12 cellular contexts compared by ENCODE assay signal in genomic region chr22:38192475-38192863, GRCh38.
"Had no signal": no experiment of that assay in that cellular context is flagged by ENCODE, and none has a peak within 500 bp of the region (broad histone marks: within the 10 kb centered on the region; RNA-seq: fewer than 3 reads in every experiment).

No MANE protein-coding gene starts in this region.

- H3K27ac Mint-ChIP-seq: activated naive CD4-positive, alpha-beta T cell treated with anti-CD3 and anti-CD28 coated beads for 36 hours; activated naive CD8-positive, alpha-beta T cell treated with anti-CD3 and anti-CD28 coated beads, Interleukin-2, amount 50 U/mL, for 24 hours; activated T-helper 2 cell treated with anti-CD3 and anti-CD28 coated beads, Interferon-gamma antibody, Interleukin-2, Interleukin-4, amounts not matched to agents 10 μg/mL and 5 μg/mL and 100 μg/mL, durations not matched to agents 14 hours and 24 hours and 36 hours; T-cell had no signal

- DNase-seq: activated CD4-positive, alpha-beta T cell treated with anti-CD3 and anti-CD28 coated beads for 1 hour; activated CD4-positive, alpha-beta T cell treated with anti-CD3 and anti-CD28 coated beads, Interleukin-2, amount 50 U/mL, for 4 hours; activated naive CD4-positive, alpha-beta T cell treated with anti-CD3 and anti-CD28 coated beads for 36 hours; activated naive CD8-positive, alpha-beta T cell treated with anti-CD3 and anti-CD28 coated beads, Interleukin-2, amount 50 U/mL, for 24 hours; hippocampal formation; retina; SK-N-SH; stimulated activated CD4-positive, alpha-beta T cell treated with anti-CD3 and anti-CD28 coated beads, Interleukin-2, amount 100 ng/mL, for 48 hours; stimulated activated naive B cell treated with anti-CD40 and anti-IgM and Interleukin-4, amounts not matched to agents 10 μg/mL and 1 μg/mL and 100 μg/mL, for 72 hours; T-cell; transverse colon had no signal

- ATAC-seq: activated naive CD8-positive, alpha-beta T cell treated with anti-CD3 and anti-CD28 coated beads, Interleukin-2, amount 50 U/mL, for 24 hours; stimulated activated naive B cell treated with anti-CD40 and anti-IgM and Interleukin-4, amounts not matched to agents 10 μg/mL and 1 μg/mL and 100 μg/mL, for 72 hours; T-cell had no signal

- H3K4me3 Mint-ChIP-seq: activated naive CD4-positive, alpha-beta T cell treated with anti-CD3 and anti-CD28 coated beads for 36 hours; activated naive CD8-positive, alpha-beta T cell treated with anti-CD3 and anti-CD28 coated beads, Interleukin-2, amount 50 U/mL, for 24 hours; stimulated activated naive B cell treated with anti-CD40 and anti-IgM and Interleukin-4, amounts not matched to agents 10 μg/mL and 1 μg/mL and 100 μg/mL, for 72 hours; T-cell had no signal

- H3K36me3 Mint-ChIP-seq: T-cell had no signal

- H3K9me3 Mint-ChIP-seq: activated naive CD4-positive, alpha-beta T cell treated with anti-CD3 and anti-CD28 coated beads for 36 hours; activated naive CD8-positive, alpha-beta T cell treated with anti-CD3 and anti-CD28 coated beads, Interleukin-2, amount 50 U/mL, for 24 hours; activated T-helper 2 cell treated with anti-CD3 and anti-CD28 coated beads, Interferon-gamma antibody, Interleukin-2, Interleukin-4, amounts not matched to agents 10 μg/mL and 5 μg/mL and 100 μg/mL, durations not matched to agents 14 hours and 24 hours and 36 hours; T-cell had no signal
